In genomic region chr7:92751902-92752901, GRCh38 we compare ENCODE assay signal across 2 cellular contexts.
TF ChIP-seq lines count a peak whose summit lies in the region.

No MANE protein-coding gene starts in this region.

TF ChIP-seq in IMR-90, 13 proteins besides CTCF, POLR2A, EP300 and RAD21:
- peak; percentile 86 for TF ChIP-seq FOS (IDR thresholded peaks at IDR 0.05; ENCODE audit: low read depth, low read length)
- no peak for TF ChIP-seq USF2 (IDR thresholded peaks at IDR 0.05; ENCODE audit: low read depth, low read length)
- TF ChIP-seq NFE2L2 (IDR thresholded peaks at IDR 0.05; ENCODE audit: low read depth, low read length), result no peak
- peak; percentile 48; the same call in 1 of the 2 replicates for TF ChIP-seq BHLHE40 (IDR thresholded peaks at IDR 0.05; ENCODE audit: low read depth, low read length)
- no peak for TF ChIP-seq MAZ (IDR thresholded peaks at IDR 0.05; ENCODE audit: borderline replicate concordance, low read depth, low read length)
- peak; percentile 76 for TF ChIP-seq CEBPB (IDR thresholded peaks at IDR 0.05; ENCODE audit: low read depth, low read length)
- peak; percentile 66 for TF ChIP-seq RCOR1 (IDR thresholded peaks at IDR 0.05; ENCODE audit: insufficient replicate concordance, low read length)
- no peak for TF ChIP-seq MXI1 (IDR thresholded peaks at IDR 0.05; ENCODE audit: borderline replicate concordance, low read depth, low read length)
- TF ChIP-seq CHD1 (IDR thresholded peaks at IDR 0.05; ENCODE audit: low read depth, low read length), result no peak
- TF ChIP-seq ELK1 (IDR thresholded peaks at IDR 0.05; ENCODE audit: borderline replicate concordance, low read depth, low read length), result no peak
- no peak; the same call in 1 of the 2 replicates for TF ChIP-seq SMC3 (IDR thresholded peaks at IDR 0.05; ENCODE audit: low read depth, low read length)
- peak; percentile 65 for TF ChIP-seq MAFK (IDR thresholded peaks at IDR 0.05; ENCODE audit: low read depth, low read length)
- TF ChIP-seq RFX5 (IDR thresholded peaks at IDR 0.05; ENCODE audit: low read depth, low read length), result no peak

TF ChIP-seq in GM12878, 131 proteins besides CTCF, POLR2A, EP300 and RAD21:
- TF ChIP-seq ATF2 (IDR thresholded peaks at IDR 0.05; ENCODE audit: low read length) (no peak), NFYA (IDR thresholded peaks at IDR 0.05; ENCODE audit: borderline replicate concordance, low read depth, low read length) (no peak), MXI1 (IDR thresholded peaks at IDR 0.05; ENCODE audit: low read depth, low read length) (no peak), RUNX3 (IDR thresholded peaks at IDR 0.05; ENCODE audit: low read length) (no peak), TCF7 (IDR thresholded peaks at IDR 0.05; ENCODE audit: borderline replicate concordance) (no peak), ELK1 (IDR thresholded peaks at IDR 0.05; ENCODE audit: low read depth, low read length) (no peak), CREB1 (IDR thresholded peaks at IDR 0.05; ENCODE audit: low read depth) (no peak), EED (IDR thresholded peaks at IDR 0.05; ENCODE audit: low read depth) (no peak), YY1 (IDR thresholded peaks at IDR 0.05; ENCODE audit: low read depth, low read length) (no peak), ZNF274 (IDR thresholded peaks at IDR 0.05; ENCODE audit: insufficient read depth, insufficient read length) (no peak), TBL1XR1 (IDR thresholded peaks at IDR 0.05; ENCODE audit: low read depth, low read length) (no peak), POU2F2 (IDR thresholded peaks at IDR 0.05; ENCODE audit: borderline replicate concordance, low read depth, low read length) (no peak)
